Comparison of ENCODE assay signal across 34 cellular contexts in genomic region chr16:14530046-14530445, GRCh38.
"Had no signal": no experiment of that assay in that cellular context is flagged by ENCODE, and none has a peak within 500 bp of the region (broad histone marks: within the 10 kb centered on the region; RNA-seq: fewer than 3 reads in every experiment).

No MANE protein-coding gene starts in this region.

- H3K27ac ChIP-seq: brain microvascular endothelial cell, gastroesophageal sphincter, heart right ventricle, WERI-Rb-1 had no signal

- FAIRE-seq: astrocyte, bronchial epithelial cell, colon had no signal

- H3K27me3 Mint-ChIP-seq: activated B cell treated with CpG ODN at 0.5 μM for 24 hours; activated CD8-positive, alpha-beta T cell treated with anti-CD3 and anti-CD28 coated beads for 36 hours; activated naive CD8-positive, alpha-beta T cell; activated T-helper 17 cell treated with anti-CD3 and anti-CD28 coated beads, Interleukin-2, amount 50 U/mL, for 72 hours; central memory CD8-positive, alpha-beta T cell; effector memory CD8-positive, alpha-beta T cell; T-helper 17 cell had no signal

- H3K36me3 ChIP-seq: brain microvascular endothelial cell, gastroesophageal sphincter, WERI-Rb-1 had no signal

- H3K4me3 ChIP-seq: esophagus muscularis mucosa, gastroesophageal sphincter, heart right ventricle had no signal

- DNase-seq: activated B cell treated with CpG ODN at 0.5 μM for 24 hours; activated CD4-positive, alpha-beta T cell treated with anti-CD3 and anti-CD28 coated beads for 48 hours; activated CD4-positive, alpha-beta T cell treated with anti-CD3 and anti-CD28 coated beads, Interleukin-2, amount 50 U/mL, for 1 hour; activated CD4-positive, alpha-beta T cell treated with anti-CD3 and anti-CD28 coated beads, Interleukin-2, amount 50 U/mL, for 48 hours; activated CD8-positive, alpha-beta memory T cell treated with anti-CD3 and anti-CD28 coated beads for 24 hours; activated CD8-positive, alpha-beta T cell treated with anti-CD3 and anti-CD28 coated beads for 36 hours; activated effector memory CD4-positive, alpha-beta T cell treated with Interleukin-2 at 50 U/mL for 16 hours; activated gamma-delta T cell treated with Interleukin-2 at 50 U/mL for 16 hours; activated naive CD4-positive, alpha-beta T cell treated with anti-CD3 and anti-CD28 coated beads, Interleukin-2, amount 50 U/mL, for 16 hours; activated naive CD4-positive, alpha-beta T cell treated with Interleukin-2 at 50 U/mL for 16 hours; activated T-cell treated with anti-CD3 and anti-CD28 coated beads, Interleukin-2, amount 50 U/mL, for 4 hours; amniotic stem cell; anterior cingulate cortex; brain microvascular endothelial cell; cortex of kidney; dermis blood vessel endothelial cell; effector CD4-positive, alpha-beta T cell; effector memory CD8-positive, alpha-beta T cell; erythroblast; foreskin melanocyte; heart right ventricle; T-helper 17 cell; T1000; WERI-Rb-1 had no signal

- ATAC-seq: activated CD4-positive, CD25-positive, alpha-beta regulatory T cell treated with anti-CD3 and anti-CD28 coated beads, Interleukin-2, amount 50 U/mL, for 24 hours; activated CD8-positive, alpha-beta T cell treated with anti-CD3 and anti-CD28 coated beads for 36 hours; activated T-cell treated with anti-CD3 and anti-CD28 coated beads, Interleukin-2, amount 50 U/mL, for 4 hours; activated T-helper 17 cell treated with anti-CD3 and anti-CD28 coated beads, Interleukin-2, amount 50 U/mL, for 72 hours; effector memory CD8-positive, alpha-beta T cell; T-helper 17 cell had no signal

- H3K27me3 ChIP-seq: brain microvascular endothelial cell, esophagus muscularis mucosa, gastroesophageal sphincter, heart right ventricle had no signal

- H3K4me3 Mint-ChIP-seq: activated B cell treated with CpG ODN at 0.5 μM for 24 hours; activated CD8-positive, alpha-beta T cell treated with anti-CD3 and anti-CD28 coated beads for 36 hours; activated naive CD8-positive, alpha-beta T cell; activated T-cell treated with anti-CD3 and anti-CD28 coated beads, Interleukin-2, amount 50 U/mL, for 4 hours; activated T-helper 17 cell treated with anti-CD3 and anti-CD28 coated beads, Interleukin-2, amount 50 U/mL, for 72 hours; central memory CD8-positive, alpha-beta T cell; effector memory CD8-positive, alpha-beta T cell; T-helper 17 cell; T-helper 2 cell treated with Interferon-gamma antibody and Interleukin-4, amounts not matched to agents 5 μg/mL and 100 μg/mL, for 36 hours had no signal

- H3K27ac Mint-ChIP-seq: activated B cell treated with CpG ODN at 0.5 μM for 24 hours; activated CD8-positive, alpha-beta T cell treated with anti-CD3 and anti-CD28 coated beads for 36 hours; activated naive CD8-positive, alpha-beta T cell; effector memory CD8-positive, alpha-beta T cell; T-helper 17 cell had no signal

- H3K9me3 ChIP-seq: esophagus muscularis mucosa, gastroesophageal sphincter, heart right ventricle had no signal

- H3K9me3 Mint-ChIP-seq: activated T-helper 17 cell treated with anti-CD3 and anti-CD28 coated beads, Interleukin-2, amount 50 U/mL, for 72 hours; central memory CD8-positive, alpha-beta T cell; effector memory CD8-positive, alpha-beta T cell; T-helper 2 cell treated with Interferon-gamma antibody and Interleukin-4, amounts not matched to agents 5 μg/mL and 100 μg/mL, for 36 hours had no signal
